In genomic region chr10:79418886-79419595, GRCh38 we compare ENCODE assay signal across 25 cellular contexts. TPM values are rescaled to one million over a fixed set of nuclear protein-coding genes. Genes with fewer than 3 reads are reported as not detected.
DNase-seq lines count a peak whose midpoint lies in the region; ATAC-seq, FAIRE-seq and TF ChIP-seq lines count a peak whose summit lies in the region.
"Had no signal": no experiment of that assay in that cellular context is flagged by ENCODE, and none has a peak within 500 bp of the region (broad histone marks: within the 10 kb centered on the region; RNA-seq: fewer than 3 reads in every experiment).

No MANE protein-coding gene starts in this region.

- no peak overlapping the region for H3K27ac Mint-ChIP-seq in glutamatergic neuron (ENCODE audit: unreplicated experiment)
- H3K27ac Mint-ChIP-seq in activated CD4-positive, alpha-beta memory T cell treated with anti-CD3 and anti-CD28 coated beads, Interleukin-2, amount 10 ng/mL, durations not matched to agents 7 days and 5 days, result no peak overlapping the region
- H3K27ac Mint-ChIP-seq: activated CD4-positive, alpha-beta T cell treated with anti-CD3 and anti-CD28 coated beads, Interleukin-2, amount 10 ng/mL, durations not matched to agents 24 days and 14 days; activated CD8-positive, alpha-beta memory T cell treated with anti-CD3 and anti-CD28 coated beads, Interleukin-2, amount 10 ng/mL, durations not matched to agents 7 days and 5 days; activated T-cell treated with anti-CD3 and anti-CD28 coated beads, Interleukin-2, amount 50 U/mL, for 72 hours; GM23338 had no signal

- peaks cover 2% of the 10 kb centered on the region for H3K4me1 Mint-ChIP-seq in glutamatergic neuron (ENCODE audit: low read depth, unreplicated experiment)
- H3K4me1 Mint-ChIP-seq in activated CD4-positive, alpha-beta memory T cell treated with anti-CD3 and anti-CD28 coated beads, Interleukin-2, amount 10 ng/mL, durations not matched to agents 7 days and 5 days, result no peaks in the 10 kb centered on the region
- H3K4me1 Mint-ChIP-seq: activated CD4-positive, alpha-beta T cell treated with anti-CD3 and anti-CD28 coated beads, Interleukin-2, amount 10 ng/mL, durations not matched to agents 24 days and 14 days; activated CD8-positive, alpha-beta memory T cell treated with anti-CD3 and anti-CD28 coated beads, Interleukin-2, amount 10 ng/mL, durations not matched to agents 7 days and 5 days had no signal

- no peak for TF ChIP-seq CTCF in heart left ventricle (IDR thresholded peaks at IDR 0.05)
- no peak for TF ChIP-seq CTCF in glutamatergic neuron (IDR thresholded peaks at IDR 0.05; ENCODE audit: partially characterized antibody, unreplicated experiment)
- TF ChIP-seq CTCF in osteoblast (IDR thresholded peaks at IDR 0.05; ENCODE audit: extremely low read depth, low read depth, low read length), result no peak
- no peak for TF ChIP-seq CTCF in vagina (IDR thresholded peaks at IDR 0.05)

- H3K9me3 ChIP-seq in heart left ventricle (no peaks in the 10 kb centered on the region), osteoblast (ENCODE audit: low read depth, low read length) (no peaks in the 10 kb centered on the region), vagina (no peaks in the 10 kb centered on the region)
- H3K9me3 ChIP-seq: suprapubic skin had no signal

- TF ChIP-seq POLR2A in heart left ventricle (IDR thresholded peaks at IDR 0.05) (no peak), vagina (IDR thresholded peaks at IDR 0.05) (no peak)

- peaks cover 8% of the 10 kb centered on the region for H3K9me3 Mint-ChIP-seq in glutamatergic neuron (ENCODE audit: unreplicated experiment)
- H3K9me3 Mint-ChIP-seq in activated CD4-positive, alpha-beta memory T cell treated with anti-CD3 and anti-CD28 coated beads, Interleukin-2, amount 10 ng/mL, durations not matched to agents 7 days and 5 days, result no peaks in the 10 kb centered on the region
- H3K9me3 Mint-ChIP-seq: activated CD4-positive, alpha-beta T cell treated with anti-CD3 and anti-CD28 coated beads, Interleukin-2, amount 10 ng/mL, durations not matched to agents 24 days and 14 days; activated T-cell treated with anti-CD3 and anti-CD28 coated beads, Interleukin-2, amount 50 U/mL, for 72 hours; GM23338 had no signal

- H3K27ac ChIP-seq in heart left ventricle, result peak overlapping the region in 1 of 12 donors; percentile 83
- no peak overlapping the region for H3K27ac ChIP-seq in osteoblast (ENCODE audit: low read depth, low read length)
- peak overlapping the region; percentile 92 for H3K27ac ChIP-seq in vagina
- H3K27ac ChIP-seq: brain microvascular endothelial cell, suprapubic skin had no signal

- 91 to 94% (median 92%) methylated on average over 13 of the region's 13 CpGs for WGBS in heart left ventricle, 4 donors

- no peak overlapping the region for H3K4me2 ChIP-seq in osteoblast (ENCODE audit: insufficient read depth, low read length)
- H3K4me2 ChIP-seq: GM23338 had no signal

- CTCF ChIA-PET in activated CD4-positive, alpha-beta memory T cell treated with anti-CD3 and anti-CD28 coated beads, Interleukin-2, amount 10 ng/mL, durations not matched to agents 7 days and 5 days (lab: Charles Lee), result no interaction called here

- intact Hi-C loops in heart left ventricle (cut with DNase I), result no loop called here
- intact Hi-C loops in left ventricle myocardium superior (cut with micrococcal nuclease), result no loop called here
- intact Hi-C loops in vagina (cut with DNase I), result no loop called here

- peaks cover 48% of the 10 kb centered on the region for H3K79me2 ChIP-seq in osteoblast (ENCODE audit: insufficient read depth, low read length)

- peaks cover 7% of the 10 kb centered on the region for H3K27me3 Mint-ChIP-seq in glutamatergic neuron (ENCODE audit: unreplicated experiment)
- H3K27me3 Mint-ChIP-seq in activated CD4-positive, alpha-beta memory T cell treated with anti-CD3 and anti-CD28 coated beads, Interleukin-2, amount 10 ng/mL, durations not matched to agents 7 days and 5 days, result no peaks in the 10 kb centered on the region
- H3K27me3 Mint-ChIP-seq: activated CD4-positive, alpha-beta T cell treated with anti-CD3 and anti-CD28 coated beads, Interleukin-2, amount 10 ng/mL, durations not matched to agents 24 days and 14 days; activated CD8-positive, alpha-beta memory T cell treated with anti-CD3 and anti-CD28 coated beads, Interleukin-2, amount 10 ng/mL, durations not matched to agents 7 days and 5 days had no signal

- H3K4me3 ChIP-seq in heart left ventricle (no peak overlapping the region), osteoblast (ENCODE audit: insufficient read depth, low read length) (no peak overlapping the region), vagina (no peak overlapping the region)
- H3K4me3 ChIP-seq: GM23338, suprapubic skin had no signal

- H3K27me3 ChIP-seq in heart left ventricle (no peaks in the 10 kb centered on the region), osteoblast (ENCODE audit: insufficient read depth, low read length) (no peaks in the 10 kb centered on the region), vagina (no peaks in the 10 kb centered on the region)
- H3K27me3 ChIP-seq: brain microvascular endothelial cell, suprapubic skin had no signal

- H3K36me3 Mint-ChIP-seq in glutamatergic neuron (ENCODE audit: unreplicated experiment), result no peaks in the 10 kb centered on the region
- H3K36me3 Mint-ChIP-seq in activated CD4-positive, alpha-beta memory T cell treated with anti-CD3 and anti-CD28 coated beads, Interleukin-2, amount 10 ng/mL, durations not matched to agents 7 days and 5 days (ENCODE audit: low read depth), result no peaks in the 10 kb centered on the region
- H3K36me3 Mint-ChIP-seq: activated CD8-positive, alpha-beta memory T cell treated with anti-CD3 and anti-CD28 coated beads, Interleukin-2, amount 10 ng/mL, durations not matched to agents 7 days and 5 days had no signal

- H3K4me3 Mint-ChIP-seq in glutamatergic neuron (ENCODE audit: unreplicated experiment), result no peak overlapping the region
- H3K4me3 Mint-ChIP-seq in activated CD4-positive, alpha-beta memory T cell treated with anti-CD3 and anti-CD28 coated beads, Interleukin-2, amount 10 ng/mL, durations not matched to agents 7 days and 5 days, result no peak overlapping the region
- H3K4me3 Mint-ChIP-seq: activated CD4-positive, alpha-beta T cell treated with anti-CD3 and anti-CD28 coated beads, Interleukin-2, amount 10 ng/mL, durations not matched to agents 24 days and 14 days; activated CD8-positive, alpha-beta memory T cell treated with anti-CD3 and anti-CD28 coated beads, Interleukin-2, amount 10 ng/mL, durations not matched to agents 7 days and 5 days; activated T-cell treated with anti-CD3 and anti-CD28 coated beads, Interleukin-2, amount 50 U/mL, for 72 hours; GM23338 had no signal

- H3K36me3 ChIP-seq in heart left ventricle (peaks cover 0 to 60% (median 16%) of the 10 kb centered on the region in 9 donors), osteoblast (ENCODE audit: insufficient read depth, low read length) (peaks cover 47% of the 10 kb centered on the region), vagina (no peaks in the 10 kb centered on the region)

- DNase-seq in heart left ventricle, result peak in 3 of 5 donors; percentile 18 to 26 (median 18)
- DNase-seq in left ventricle myocardium superior, result no peak
- DNase-seq in glutamatergic neuron, result peak; percentile 7
- DNase-seq in osteoblast (ENCODE audit: insufficient read length, low spot score, missing footprints), result peak; percentile 31
- DNase-seq in vagina (ENCODE audit: extremely low spot score in 2 of 2), result no peak
- no peak for DNase-seq in activated CD4-positive, alpha-beta memory T cell treated with anti-CD3 and anti-CD28 coated beads, Interleukin-2, amount 10 ng/mL, durations not matched to agents 7 days and 5 days
- no peak for DNase-seq in GM19239 (ENCODE audit: insufficient read length, low spot score)
- DNase-seq: activated CD4-positive, alpha-beta T cell treated with anti-CD3 and anti-CD28 coated beads, Interleukin-2, amount 10 ng/mL, durations not matched to agents 24 days and 14 days; activated CD8-positive, alpha-beta memory T cell treated with anti-CD3 and anti-CD28 coated beads, Interleukin-2, amount 10 ng/mL, durations not matched to agents 7 days and 5 days; activated naive CD4-positive, alpha-beta T cell; activated T-cell treated with anti-CD3 and anti-CD28 coated beads, Interleukin-2, amount 50 U/mL, for 72 hours; brain microvascular endothelial cell; effector memory CD4-positive, alpha-beta T cell; Karpas-422; mesenchymal stem cell; NCI-H524 treated with DMSO at 0.1 percent for 48 hours; nucleus accumbens; PC-3; SHP77 had no signal

- no peak for FAIRE-seq in GM19239 (lab: Jason Lieb, UNC)
- FAIRE-seq: A204.1, colon, GM12892 had no signal

- no peak overlapping the region for H2AFZ ChIP-seq in osteoblast (ENCODE audit: low read length)
- H2AFZ ChIP-seq: GM23338 had no signal

- H3K4me1 ChIP-seq in heart left ventricle (peaks cover 5 to 86% (median 43%) of the 10 kb centered on the region in 12 donors), osteoblast (ENCODE audit: insufficient read depth, low read length) (peaks cover 21% of the 10 kb centered on the region), vagina (peaks cover under 1% of the 10 kb centered on the region)

- POLR2A ChIA-PET in activated CD4-positive, alpha-beta memory T cell treated with anti-CD3 and anti-CD28 coated beads, Interleukin-2, amount 10 ng/mL, durations not matched to agents 7 days and 5 days (lab: Charles Lee), result no interaction called here

- peaks cover 41% of the 10 kb centered on the region for H4K20me1 ChIP-seq in osteoblast (ENCODE audit: insufficient read depth, low read length)

- ATAC-seq in heart left ventricle, result no peak
- ATAC-seq in left ventricle myocardium superior, result no peak
- ATAC-seq in HG03095 (IDR thresholded peaks at IDR 0.05; ENCODE audit: unreplicated experiment), result no peak
- ATAC-seq: activated CD8-positive, alpha-beta memory T cell treated with anti-CD3 and anti-CD28 coated beads, Interleukin-2, amount 10 ng/mL, durations not matched to agents 7 days and 5 days; activated T-cell treated with anti-CD3 and anti-CD28 coated beads, Interleukin-2, amount 50 U/mL, for 72 hours; PC-3 had no signal

RNA-seq across cellular contexts. Expression of gene ZCCHC24, which starts 26.4 kb away (rescaled TPM):
- total RNA-seq in heart left ventricle (100 to 1,000 TPM in 1 of 9 donors, 10 to 100 TPM in 8; 44.8 to 122 (median 51.9) TPM), left ventricle myocardium superior (49.0 TPM), glutamatergic neuron (ENCODE audit: unreplicated experiment) (3.0 TPM), osteoblast (48.5 and 69.5 TPM in 2 replicates), vagina (57.0 TPM)
- polyA plus RNA-seq in heart left ventricle, result 10 to 100 TPM; 18.7 to 40.7 TPM
- total RNA-seq in activated CD4-positive, alpha-beta memory T cell treated with anti-CD3 and anti-CD28 coated beads, Interleukin-2, amount 10 ng/mL, durations not matched to agents 7 days and 5 days, result 1 to 10 TPM; 1.5 TPM

Comparison
In these comparisons a context has a peak if more than half of its experiments do, and no peak if none do; other contexts are left out.
1. DNase-seq: peak in heart left ventricle (3 of 5), glutamatergic neuron (single experiment) and osteoblast (single experiment); none in left ventricle myocardium superior (single experiment), vagina (0 of 2), activated CD4-positive, alpha-beta memory T cell treated with anti-CD3 and anti-CD28 coated beads, Interleukin-2, amount 10 ng/mL, durations not matched to agents 7 days and 5 days (single experiment) and GM19239 (single experiment).
2. RNA of gene ZCCHC24, which starts 26.4 kb away (total RNA-seq): 57.0 TPM in vagina (single experiment), 44.8 to 122 TPM in heart left ventricle, 49.0 TPM in left ventricle myocardium superior (single experiment) and 48.5 to 69.5 TPM in osteoblast; 3.0 TPM in glutamatergic neuron (single experiment) and 1.5 TPM in activated CD4-positive, alpha-beta memory T cell treated with anti-CD3 and anti-CD28 coated beads, Interleukin-2, amount 10 ng/mL, durations not matched to agents 7 days and 5 days; every median in the first group is over 10 times any median in the second.